ENCODE assay signal across 16 cellular contexts in genomic region chr15:48964898-48965297, GRCh38. TPM values are rescaled to one million over a fixed set of nuclear protein-coding genes. Genes with fewer than 3 reads are reported as not detected.
A peak's percentile ranks its signal among the peaks of the same experiment; 100 is the strongest.
DNase-seq lines count a peak whose midpoint lies in the region; ATAC-seq and TF ChIP-seq lines count a peak whose summit lies in the region.
"Had no signal": no experiment of that assay in that cellular context is flagged by ENCODE, and none has a peak within 500 bp of the region (broad histone marks: within the 10 kb centered on the region; RNA-seq: fewer than 3 reads in every experiment).

No MANE protein-coding gene starts in this region.

- peaks cover 4% of the 10 kb centered on the region for H3K36me3 Mint-ChIP-seq in activated naive CD4-positive, alpha-beta T cell treated with anti-CD3 and anti-CD28 coated beads, Interleukin-2, amount 10 ng/mL, durations not matched to agents 7 days and 5 days
- peaks cover 6% of the 10 kb centered on the region in 2 donors for H3K36me3 Mint-ChIP-seq in activated naive CD4-positive, alpha-beta T cell treated with anti-CD3 and anti-CD28 coated beads, Interleukin-2, amount 50 U/mL, for 72 hours
- no peaks in the 10 kb centered on the region for H3K36me3 Mint-ChIP-seq in effector memory CD8-positive, alpha-beta T cell (ENCODE audit: insufficient read depth)
- H3K36me3 Mint-ChIP-seq in stimulated activated effector memory CD8-positive, alpha-beta T cell treated with anti-CD3 and anti-CD28 coated beads, Interleukin-12 subunit alpha, Interleukin-12 subunit beta, amount 100 ng/mL, for 72 hours, result peaks cover 5% of the 10 kb centered on the region

- ATAC-seq in activated naive CD4-positive, alpha-beta T cell treated with anti-CD3 and anti-CD28 coated beads, Interleukin-2, amount 50 U/mL, for 72 hours, result no peak
- ATAC-seq in effector memory CD8-positive, alpha-beta T cell (replicated peaks), result no peak
- no peak for ATAC-seq in stimulated activated effector memory CD8-positive, alpha-beta T cell treated with anti-CD3 and anti-CD28 coated beads, Interleukin-12 subunit alpha, Interleukin-12 subunit beta, amount 100 ng/mL, for 72 hours
- no peak for ATAC-seq in lower lobe of right lung
- ATAC-seq: esophagus mucosa had no signal

- no peaks in the 10 kb centered on the region for H3K79me2 ChIP-seq in Loucy (ENCODE audit: insufficient read depth, low read length)

- no peaks in the 10 kb centered on the region for H3K36me3 ChIP-seq in Loucy (ENCODE audit: insufficient read depth, low read length)
- no peaks in the 10 kb centered on the region for H3K36me3 ChIP-seq in lower lobe of right lung
- H3K36me3 ChIP-seq: right atrium auricular region had no signal

- no peak overlapping the region for H3K27ac Mint-ChIP-seq in activated naive CD4-positive, alpha-beta T cell treated with anti-CD3 and anti-CD28 coated beads, Interleukin-2, amount 10 ng/mL, durations not matched to agents 7 days and 5 days
- H3K27ac Mint-ChIP-seq in activated naive CD4-positive, alpha-beta T cell treated with anti-CD3 and anti-CD28 coated beads, Interleukin-2, amount 50 U/mL, for 72 hours, result no peak overlapping the region
- no peak overlapping the region for H3K27ac Mint-ChIP-seq in effector memory CD8-positive, alpha-beta T cell
- peak overlapping the region; percentile 88 for H3K27ac Mint-ChIP-seq in stimulated activated effector memory CD8-positive, alpha-beta T cell treated with anti-CD3 and anti-CD28 coated beads, Interleukin-12 subunit alpha, Interleukin-12 subunit beta, amount 100 ng/mL, for 72 hours

- intact Hi-C loops in lower lobe of right lung (cut with DNase I), result no loop called here

- CTCF ChIA-PET in activated naive CD4-positive, alpha-beta T cell treated with anti-CD3 and anti-CD28 coated beads, Interleukin-2, amount 10 ng/mL, durations not matched to agents 7 days and 5 days (lab: Charles Lee), result interaction anchor here (0.7 to 8.6 kb wide), 12 partner anchors 11 to 457 kb away, joined by 3 to 112 read pairs (median 6); partner anchors contain the start of genes CEP152 and EID1
- CTCF ChIA-PET in RWPE1 (lab: Yijun Ruan, JAX), result interaction anchor here (0.6 to 3.7 kb wide), 4 partner anchors 11 to 398 kb away, joined by 3 to 37 read pairs (median 5); no protein-coding TSS in a partner anchor

- H3K27ac ChIP-seq in lower lobe of right lung, result no peak overlapping the region
- H3K27ac ChIP-seq in RWPE1, result no peak overlapping the region

- peaks cover 43% of the 10 kb centered on the region for H3K4me1 ChIP-seq in Loucy (ENCODE audit: insufficient read depth, low read length, poor library complexity, severe bottlenecking)
- H3K4me1 ChIP-seq in lower lobe of right lung, result peaks cover 23% of the 10 kb centered on the region

- H3K9ac ChIP-seq in Loucy (ENCODE audit: low read depth, low read length, poor library complexity, severe bottlenecking), result no peak overlapping the region

- DNase-seq in activated naive CD4-positive, alpha-beta T cell treated with anti-CD3 and anti-CD28 coated beads, Interleukin-2, amount 10 ng/mL, durations not matched to agents 7 days and 5 days, result no peak
- no peak for DNase-seq in activated naive CD4-positive, alpha-beta T cell treated with anti-CD3 and anti-CD28 coated beads, Interleukin-2, amount 50 U/mL, for 72 hours (ENCODE audit: low spot score in 2 of 2)
- no peak for DNase-seq in effector memory CD8-positive, alpha-beta T cell
- DNase-seq in stimulated activated effector memory CD8-positive, alpha-beta T cell treated with anti-CD3 and anti-CD28 coated beads, Interleukin-12 subunit alpha, Interleukin-12 subunit beta, amount 100 ng/mL, for 72 hours (ENCODE audit: low spot score in 2 of 2), result no peak
- DNase-seq in lower lobe of right lung (no peak), RWPE1 (ENCODE audit: low spot score) (no peak), SK-N-DZ (ENCODE audit: low spot score) (no peak)
- DNase-seq: activated T-cell treated with anti-CD3 and anti-CD28 coated beads, Interleukin-2, amount 50 U/mL, for 48 hours; amniotic stem cell; DMS79 treated with DMSO at 0.1 percent for 48 hours; H9; NCI-H1436 treated with DMSO at 0.1 percent for 48 hours; NCI-H2227 treated with DMSO at 0.1 percent for 48 hours had no signal

- H3F3A ChIP-seq in Loucy (ENCODE audit: low read depth), result no peaks in the 10 kb centered on the region

- H3K4me3 ChIP-seq in Loucy (ENCODE audit: low read length, poor library complexity, severe bottlenecking) (no peak overlapping the region), lower lobe of right lung (no peak overlapping the region)

- TF ChIP-seq CTCF in Loucy (conservative IDR thresholded peaks at IDR 0.05; ENCODE audit: low read length) (no peak), lower lobe of right lung (IDR thresholded peaks at IDR 0.05) (no peak), RWPE1 (conservative IDR thresholded peaks at IDR 0.05; ENCODE audit: low read depth) (no peak)

- H4K20me1 ChIP-seq in Loucy (ENCODE audit: insufficient read depth, low read length, poor library complexity, severe bottlenecking), result no peaks in the 10 kb centered on the region

- peaks cover 63% of the 10 kb centered on the region for H3K27me3 Mint-ChIP-seq in activated naive CD4-positive, alpha-beta T cell treated with anti-CD3 and anti-CD28 coated beads, Interleukin-2, amount 10 ng/mL, durations not matched to agents 7 days and 5 days
- H3K27me3 Mint-ChIP-seq in effector memory CD8-positive, alpha-beta T cell, result peaks cover 18 to 23% of the 10 kb centered on the region in 2 donors

- H3K4me3 Mint-ChIP-seq in activated naive CD4-positive, alpha-beta T cell treated with anti-CD3 and anti-CD28 coated beads, Interleukin-2, amount 10 ng/mL, durations not matched to agents 7 days and 5 days, result peak overlapping the region; percentile 46
- peak overlapping the region; percentile 80 to 83 for H3K4me3 Mint-ChIP-seq in effector memory CD8-positive, alpha-beta T cell
- H3K4me3 Mint-ChIP-seq in stimulated activated effector memory CD8-positive, alpha-beta T cell treated with anti-CD3 and anti-CD28 coated beads, Interleukin-12 subunit alpha, Interleukin-12 subunit beta, amount 100 ng/mL, for 72 hours, result peak overlapping the region; percentile 73

- no peaks in the 10 kb centered on the region for H3K9me3 Mint-ChIP-seq in activated naive CD4-positive, alpha-beta T cell treated with anti-CD3 and anti-CD28 coated beads, Interleukin-2, amount 10 ng/mL, durations not matched to agents 7 days and 5 days
- H3K9me3 Mint-ChIP-seq in activated naive CD4-positive, alpha-beta T cell treated with anti-CD3 and anti-CD28 coated beads, Interleukin-2, amount 50 U/mL, for 72 hours, result no peaks in the 10 kb centered on the region
- H3K9me3 Mint-ChIP-seq in effector memory CD8-positive, alpha-beta T cell, result no peaks in the 10 kb centered on the region
- no peaks in the 10 kb centered on the region for H3K9me3 Mint-ChIP-seq in stimulated activated effector memory CD8-positive, alpha-beta T cell treated with anti-CD3 and anti-CD28 coated beads, Interleukin-12 subunit alpha, Interleukin-12 subunit beta, amount 100 ng/mL, for 72 hours
- H3K9me3 Mint-ChIP-seq: H9 had no signal

- no peak overlapping the region for H2AFZ ChIP-seq in Loucy (ENCODE audit: low read length)

- POLR2A ChIA-PET in RWPE1 (lab: Yijun Ruan, JAX; ENCODE audit: low non-redundant PET), result no interaction called here

- H3K27me3 ChIP-seq in Loucy (ENCODE audit: insufficient read depth, low read length, poor library complexity, severe bottlenecking), result no peaks in the 10 kb centered on the region
- H3K27me3 ChIP-seq in lower lobe of right lung (ENCODE audit: low read depth), result peaks cover 32% of the 10 kb centered on the region
- H3K27me3 ChIP-seq: right atrium auricular region had no signal

- no peaks in the 10 kb centered on the region for H3K9me2 ChIP-seq in Loucy (replicated peaks; ENCODE audit: low read depth, low read length)

- peaks cover 40% of the 10 kb centered on the region for H3K4me1 Mint-ChIP-seq in activated naive CD4-positive, alpha-beta T cell treated with anti-CD3 and anti-CD28 coated beads, Interleukin-2, amount 10 ng/mL, durations not matched to agents 7 days and 5 days
- peaks cover 26 to 27% of the 10 kb centered on the region in 2 donors for H3K4me1 Mint-ChIP-seq in effector memory CD8-positive, alpha-beta T cell (ENCODE audit: low read depth in 2 of 2)
- H3K4me1 Mint-ChIP-seq in stimulated activated effector memory CD8-positive, alpha-beta T cell treated with anti-CD3 and anti-CD28 coated beads, Interleukin-12 subunit alpha, Interleukin-12 subunit beta, amount 100 ng/mL, for 72 hours, result peaks cover 49% of the 10 kb centered on the region

- H3K9me3 ChIP-seq in Loucy (ENCODE audit: insufficient read depth, low read depth, low read length) (no peaks in the 10 kb centered on the region), lower lobe of right lung (no peaks in the 10 kb centered on the region)
- H3K9me3 ChIP-seq: right atrium auricular region had no signal

- peak overlapping the region; percentile 86 for H3K4me2 ChIP-seq in Loucy (ENCODE audit: low read depth, low read length, poor library complexity, severe bottlenecking)

RNA-seq across cellular contexts. Expression of gene SHC4, which starts 1.2 kb away (rescaled TPM):
- 1 to 10 TPM in 1 of 2 donors, under 1 TPM in 1; 0.34 to 1.4 TPM for total RNA-seq in activated naive CD4-positive, alpha-beta T cell treated with anti-CD3 and anti-CD28 coated beads, Interleukin-2, amount 50 U/mL, for 72 hours
- total RNA-seq in lower lobe of right lung, result 0.68 TPM
- polyA plus RNA-seq in SK-N-DZ (2014; cell fraction: cytosol; rRNA removed), result 0.80 and 0.81 TPM in 2 replicates
- 0.99 and 1.8 TPM in 2 replicates for polyA plus RNA-seq in SK-N-DZ (2014; cell fraction: nucleus; rRNA removed)
- total RNA-seq: esophagus mucosa had no signal
